10 cellular contexts compared by ENCODE assay signal in genomic region chr11:47247502-47247901, GRCh38. TPM values are rescaled to one million over a fixed set of nuclear protein-coding genes. Genes with fewer than 3 reads are reported as not detected.
DNase-seq lines count a peak whose midpoint lies in the region; ATAC-seq and TF ChIP-seq lines count a peak whose summit lies in the region.
"Had no signal": no experiment of that assay in that cellular context is flagged by ENCODE, and none has a peak within 500 bp of the region (broad histone marks: within the 10 kb centered on the region; RNA-seq: fewer than 3 reads in every experiment).

No MANE protein-coding gene starts in this region.

- H3K27me3 ChIP-seq in BLaER1 (no peaks in the 10 kb centered on the region), mammary epithelial cell (ENCODE audit: insufficient read depth, low read length) (no peaks in the 10 kb centered on the region)
- H3K27me3 ChIP-seq: left lung had no signal

- H3K4me1 Mint-ChIP-seq in natural killer cell, result peaks cover 26% of the 10 kb centered on the region in 2 donors

- in situ Hi-C loops in mammary epithelial cell (cut with MboI; ENCODE audit: low sequenced_read_pairs in 2 of 2), result no loop called here

- no peaks in the 10 kb centered on the region for H3K27me3 Mint-ChIP-seq in natural killer cell (ENCODE audit: low read depth in 2 of 2)

- H4K20me1 ChIP-seq in BLaER1 (no peaks in the 10 kb centered on the region), mammary epithelial cell (ENCODE audit: insufficient read depth, low read length) (no peaks in the 10 kb centered on the region)

- no peak overlapping the region for H3K27ac Mint-ChIP-seq in natural killer cell

- H3K9ac ChIP-seq in BLaER1 (no peak overlapping the region), mammary epithelial cell (ENCODE audit: insufficient read depth, low read length) (no peak overlapping the region)

- no peak for TF ChIP-seq CTCF in mammary epithelial cell (conservative IDR thresholded peaks at IDR 0.05 in 1 of 2, IDR thresholded peaks at IDR 0.05 in 1 of 2; ENCODE audit: extremely low read depth in 1 of 2, insufficient read depth in 1 of 2, low read depth in 1 of 2, low read length in 2 of 2)
- TF ChIP-seq CTCF in natural killer cell (IDR thresholded peaks at IDR 0.05), result no peak

- intact Hi-C loops in mammary epithelial cell (cut with micrococcal nuclease), result loop anchor here (5.0 kb wide), 1 partner anchor 110 kb away; no protein-coding TSS in a partner anchor
- intact Hi-C loops in natural killer cell (cut with micrococcal nuclease), result no loop called here

- peaks cover 31% of the 10 kb centered on the region for H3K79me2 ChIP-seq in mammary epithelial cell (ENCODE audit: insufficient read depth, low read length)

- no peak overlapping the region for H2AFZ ChIP-seq in mammary epithelial cell (ENCODE audit: low read depth, low read length)

- no peak for ATAC-seq in natural killer cell
- no peak for ATAC-seq in GM19397 (IDR thresholded peaks at IDR 0.05; ENCODE audit: unreplicated experiment)
- no peak for ATAC-seq in GM21619 (IDR thresholded peaks at IDR 0.05; ENCODE audit: unreplicated experiment)
- ATAC-seq in GM18520 (IDR thresholded peaks at IDR 0.05; ENCODE audit: unreplicated experiment), result no peak

- CTCF ChIA-PET in mammary epithelial cell (lab: Charles Lee; ENCODE audit: low non-redundant PET), result no interaction called here

- H3K4me3 ChIP-seq in BLaER1, result peak overlapping the region; percentile 77
- peak overlapping the region; percentile 98 for H3K4me3 ChIP-seq in Jurkat, Clone E6-1 (ENCODE audit: low read length)
- peak overlapping the region in 1 of 3 experiments; percentile 79 for H3K4me3 ChIP-seq in mammary epithelial cell (replicated peaks in 1 of 3; ENCODE audit: insufficient read depth in 1 of 3, low read depth in 2 of 3, low read length in 3 of 3)

- DNase-seq in Jurkat, Clone E6-1 (ENCODE audit: low read depth, low spot score), result no peak
- no peak for DNase-seq in mammary epithelial cell
- no peak for DNase-seq in natural killer cell
- no peak for DNase-seq in activated gamma-delta T cell treated with Interleukin-2 at 50 U/mL for 16 hours
- DNase-seq: GDM1, left lung had no signal

- H3K9me3 ChIP-seq in BLaER1 (no peaks in the 10 kb centered on the region), mammary epithelial cell (replicated peaks; ENCODE audit: insufficient read depth, low read length) (no peaks in the 10 kb centered on the region)
- H3K9me3 ChIP-seq: left lung had no signal

- H3K4me3 Mint-ChIP-seq in natural killer cell, result peak overlapping the region; percentile 99

- H3K4me1 ChIP-seq in BLaER1 (peaks cover 26% of the 10 kb centered on the region), mammary epithelial cell (ENCODE audit: insufficient read depth, low read length) (peaks cover 9% of the 10 kb centered on the region)

- H3K36me3 ChIP-seq in BLaER1 (peaks cover 50% of the 10 kb centered on the region), mammary epithelial cell (ENCODE audit: insufficient read depth, low read length) (no peaks in the 10 kb centered on the region)

- H3K36me3 Mint-ChIP-seq in natural killer cell, result no peaks in the 10 kb centered on the region

- H3K27ac ChIP-seq in BLaER1, result no peak overlapping the region
- no peak overlapping the region for H3K27ac ChIP-seq in mammary epithelial cell (ENCODE audit: insufficient read depth, low read depth, low read length)

- BruUV-seq in mammary epithelial cell (replicated peaks; lab: Mats Ljungman, UMichigan), result no TSS peak

- H3K4me2 ChIP-seq in BLaER1 (peak overlapping the region; percentile 98), mammary epithelial cell (ENCODE audit: insufficient read depth, low read depth, low read length) (peak overlapping the region; percentile 77)

- dilution Hi-C loops in mammary epithelial cell (cut with HindIII; ENCODE audit: low sequenced_read_pairs), result no loop called here

- 100% methylated on average over 1 of the region's 5 CpGs for WGBS in mammary epithelial cell (ENCODE audit: low coverage, missing lambda C conversion rate)

- no peaks in the 10 kb centered on the region for H3K9me3 Mint-ChIP-seq in natural killer cell

RNA-seq across cellular contexts. Expression of gene ACP2, which starts 1.1 kb away (rescaled TPM):
- 21.7 TPM for polyA plus RNA-seq in Jurkat, Clone E6-1 (2012; ENCODE audit: insufficient read depth, insufficient read length)
- 10 to 100 TPM; 24.0 to 34.2 TPM for total RNA-seq in mammary epithelial cell
- 17.6 TPM for polyA plus RNA-seq in mammary epithelial cell
- polyA minus RNA-seq in mammary epithelial cell, result 41.6 TPM
- 10 to 100 TPM; 15.5 to 21.9 (median 16.8) TPM for total RNA-seq in natural killer cell

RNA-seq across cellular contexts. Expression of gene NR1H3, which starts 10.3 kb away (rescaled TPM):
- polyA plus RNA-seq in Jurkat, Clone E6-1 (2012; ENCODE audit: insufficient read depth, insufficient read length), result 31.8 TPM
- total RNA-seq in mammary epithelial cell (1 to 10 TPM; 4.5 to 5.5 TPM), natural killer cell (10 to 100 TPM; 11.3 to 26.0 (median 13.5) TPM)
- 6.7 TPM for polyA plus RNA-seq in mammary epithelial cell
- polyA minus RNA-seq in mammary epithelial cell, result 26.6 TPM

RNA-seq across cellular contexts. Expression of gene MADD, which starts 22.4 kb away (rescaled TPM):
- polyA plus RNA-seq in Jurkat, Clone E6-1 (2012; ENCODE audit: insufficient read depth, insufficient read length), result 38.7 TPM
- 10 to 100 TPM; 23.0 to 23.4 TPM for total RNA-seq in mammary epithelial cell
- 8.2 TPM for polyA plus RNA-seq in mammary epithelial cell
- 50.1 TPM for polyA minus RNA-seq in mammary epithelial cell
- total RNA-seq in natural killer cell, result 100 to 1,000 TPM; 333 to 383 (median 335) TPM

RNA-seq across cellular contexts. Expression of gene DDB2, which starts 32.7 kb away (rescaled TPM):
- 44.1 TPM for polyA plus RNA-seq in Jurkat, Clone E6-1 (2012; ENCODE audit: insufficient read depth, insufficient read length)
- total RNA-seq in mammary epithelial cell, result 100 to 1,000 TPM in 1 of 2 donors, 10 to 100 TPM in 1; 43.0 to 101 TPM
- 94.6 TPM for polyA plus RNA-seq in mammary epithelial cell
- 71.6 TPM for polyA minus RNA-seq in mammary epithelial cell
- 10 to 100 TPM; 66.0 to 75.4 (median 67.8) TPM for total RNA-seq in natural killer cell

Comparison
In these comparisons a context has a peak if more than half of its experiments do, and no peak if none do; other contexts are left out.
1. RNA of gene MADD, which starts 22.4 kb away (total RNA-seq): 333 to 383 TPM in natural killer cell; 23.0 to 23.4 TPM in mammary epithelial cell; every median in the first group is over 10 times any median in the second.